Comparison of ENCODE assay signal across 8 cellular contexts in genomic region chr6:108874470-108875160, GRCh38. TPM values are rescaled to one million over a fixed set of nuclear protein-coding genes. Genes with fewer than 3 reads are reported as not detected.
DNase-seq lines count a peak whose midpoint lies in the region; TF ChIP-seq lines count a peak whose summit lies in the region.

No MANE protein-coding gene starts in this region.

- H3K36me3 Mint-ChIP-seq in HFFc6 (ENCODE audit: low read depth): peaks cover 5% of the 10 kb centered on the region

- H3K9me3 Mint-ChIP-seq in HFFc6: no peaks in the 10 kb centered on the region

- H3K4me1 ChIP-seq in ascending aorta (peaks cover 8 to 44% of the 10 kb centered on the region in 2 donors), skeletal muscle tissue (ENCODE audit: control insufficient read depth in 3 of 3, insufficient read depth in 3 of 3, low read length in 3 of 3) (peaks cover 11 to 35% (median 22%) of the 10 kb centered on the region in 3 donors)

- H3K27me3 Mint-ChIP-seq in HFFc6 (ENCODE audit: insufficient read depth): peaks cover 4% of the 10 kb centered on the region

- H3K36me3 ChIP-seq in ascending aorta (no peaks in the 10 kb centered on the region), skeletal muscle tissue (ENCODE audit: control insufficient read depth in 3 of 3, insufficient read depth in 3 of 3, low read length in 3 of 3) (peaks cover 0 to 2% (median 2%) of the 10 kb centered on the region in 3 donors)

- peak overlapping the region; percentile 46 for H3K27ac Mint-ChIP-seq in HFFc6

- H3K9ac ChIP-seq in skeletal muscle tissue (ENCODE audit: low read depth in 1 of 3, low read length in 3 of 3): no peak overlapping the region

- H3K4me3 Mint-ChIP-seq in HFFc6: 0 out of 2 replicates have a peak overlapping the region, but pooled peaks have one; percentile 33

- peak overlapping the region in 1 of 2 donors; percentile 36 for H3K4me3 ChIP-seq in ascending aorta
- H3K4me3 ChIP-seq in skeletal muscle tissue (ENCODE audit: low read length in 3 of 3): no peak overlapping the region

- TF ChIP-seq CTCF in GM13976 (IDR thresholded peaks at IDR 0.05; ENCODE audit: borderline replicate concordance, control extremely low read depth, extremely low read depth, insufficient read depth, missing control alignments) (no peak), HFFc6 (IDR thresholded peaks at IDR 0.05) (no peak), ascending aorta (IDR thresholded peaks at IDR 0.05) (no peak)

- no peaks in the 10 kb centered on the region for H3K9me3 ChIP-seq in ascending aorta
- no peaks in the 10 kb centered on the region for H3K9me3 ChIP-seq in skeletal muscle tissue (ENCODE audit: control insufficient read depth in 3 of 3, low read length in 3 of 3)

- in situ Hi-C loops in GM13976 (cut with MboI; ENCODE audit: low sequenced_read_pairs, unreplicated experiment): no loop called here

- intact Hi-C loops in ascending aorta (cut with DNase I): loop anchor here (5.0 kb wide), 1 partner anchor 92 kb away; no protein-coding TSS in a partner anchor

- peak; percentile 71 for DNase-seq in GM13976 (ENCODE audit: low spot score)
- DNase-seq in HFFc6: peak; percentile 18
- DNase-seq in NOMO-1 treated with dmso at 0.1 percent for 144 hours (lab: John Stamatoyannopoulos, UW; ENCODE audit: unreplicated experiment): peak; percentile 80
- DNase-seq in ascending aorta (ENCODE audit: low spot score in 2 of 2): peak in 1 of 2 donors; percentile 72
- DNase-seq in KG1 (lab: John Stamatoyannopoulos, UW): no peak
- no peak for DNase-seq in anterior cingulate cortex (lab: John Stamatoyannopoulos, UW)
- DNase-seq in NCI-H526 treated with DMSO at 0.1 percent for 48 hours (lab: John Stamatoyannopoulos, UW): no peak

- H3K27ac ChIP-seq in ascending aorta (peak overlapping the region; percentile 80 to 90), skeletal muscle tissue (ENCODE audit: low read depth, low read length) (peak overlapping the region; percentile 81)

- H3K27me3 ChIP-seq in ascending aorta (no peaks in the 10 kb centered on the region), skeletal muscle tissue (ENCODE audit: control insufficient read depth in 3 of 3, insufficient read depth in 3 of 3, low read length in 3 of 3) (no peaks in the 10 kb centered on the region)

- H3K4me1 Mint-ChIP-seq in HFFc6 (ENCODE audit: low read depth): peaks cover 49% of the 10 kb centered on the region

RNA-seq across cellular contexts. Expression of gene ARMC2, which starts 26.4 kb away (rescaled TPM):
- 1 to 10 TPM; 1.8 to 3.6 (median 2.7) TPM for total RNA-seq in HFFc6 (2021; fragmentation: NEBNext Ultra II Directional; extraction: Animal tissue kit (Norgen Biotek cat#: 25700))
- 0.11 TPM for total RNA-seq in ascending aorta
- total RNA-seq in skeletal muscle tissue: 4.7 TPM

Comparison
In these comparisons a context has a peak if more than half of its experiments do, and no peak if none do; other contexts are left out.
1. DNase-seq: peak in GM13976 (single experiment), HFFc6 (single experiment) and NOMO-1 treated with dmso at 0.1 percent for 144 hours (single experiment); none in KG1 (single experiment), anterior cingulate cortex (0 of 58) and NCI-H526 treated with DMSO at 0.1 percent for 48 hours (single experiment).